In genomic region chr14:34741840-34742239, GRCh38 we compare ENCODE assay signal across 22 cellular contexts. TPM values are rescaled to one million over a fixed set of nuclear protein-coding genes. Genes with fewer than 3 reads are reported as not detected.
DNase-seq lines count a peak whose midpoint lies in the region; ATAC-seq, FAIRE-seq and TF ChIP-seq lines count a peak whose summit lies in the region.
"Had no signal": no experiment of that assay in that cellular context is flagged by ENCODE, and none has a peak within 500 bp of the region (broad histone marks: within the 10 kb centered on the region; RNA-seq: fewer than 3 reads in every experiment).

No MANE protein-coding gene starts in this region.

- no peak overlapping the region for H3K14ac ChIP-seq in mesenchymal stem cell (ENCODE audit: low read length in 2 of 2)

- H3K4ac ChIP-seq in mesenchymal stem cell (ENCODE audit: low read depth in 1 of 2, low read length in 2 of 2): no peak overlapping the region

- H3K27me3 ChIP-seq in CD4-positive, alpha-beta T cell (ENCODE audit: control insufficient read depth, insufficient read depth, low read length): no peaks in the 10 kb centered on the region
- H3K27me3 ChIP-seq in Loucy (ENCODE audit: insufficient read depth, low read length, poor library complexity, severe bottlenecking) (no peaks in the 10 kb centered on the region), astrocyte (ENCODE audit: insufficient read depth, low read length) (no peaks in the 10 kb centered on the region), liver (ENCODE audit: control insufficient read depth in 4 of 4, insufficient read depth in 4 of 4, low read length in 3 of 4) (no peaks in the 10 kb centered on the region), mesenchymal stem cell (ENCODE audit: control insufficient read depth in 1 of 2, insufficient read depth in 1 of 2, low read length in 2 of 2) (no peaks in the 10 kb centered on the region), heart right ventricle (peaks cover 0 to 4% (median 0%) of the 10 kb centered on the region in 7 donors)
- H3K27me3 ChIP-seq: SJSA1 had no signal

- no peak overlapping the region for H2BK12ac ChIP-seq in mesenchymal stem cell (ENCODE audit: low read length in 2 of 2)

- DNase-seq in CD4-positive, alpha-beta T cell: no peak
- DNase-seq in astrocyte (ENCODE audit: low read depth) (no peak), mesenchymal stem cell (no peak), OCI-M2 (lab: John Stamatoyannopoulos, UW; ENCODE audit: unreplicated experiment) (no peak), heart right ventricle (no peak)
- DNase-seq: activated gamma-delta T cell treated with Interleukin-2 at 50 U/mL for 16 hours, C1 segment of cervical spinal cord, GM23248, NCI-H1105, NCI-H2029, NCI-H526 treated with DMSO at 0.1 percent for 48 hours had no signal

- no peaks in the 10 kb centered on the region for H3K79me1 ChIP-seq in mesenchymal stem cell (replicated peaks; ENCODE audit: low read length, poor library complexity, severe bottlenecking)

- CTCF ChIA-PET in CD4-positive, alpha-beta T cell (lab: Charles Lee): no interaction called here

- no peak overlapping the region for H3K4me3 ChIP-seq in Loucy (ENCODE audit: low read length, poor library complexity, severe bottlenecking)
- no peak overlapping the region for H3K4me3 ChIP-seq in astrocyte (ENCODE audit: insufficient read depth, low read depth, low read length)
- H3K4me3 ChIP-seq in liver (ENCODE audit: low read depth in 1 of 3, low read length in 3 of 3): no peak overlapping the region
- H3K4me3 ChIP-seq in mesenchymal stem cell (ENCODE audit: insufficient read depth in 1 of 2, low read depth in 1 of 2, low read length in 2 of 2): no peak overlapping the region
- no peak overlapping the region for H3K4me3 ChIP-seq in heart right ventricle
- H3K4me3 ChIP-seq: GM23248, SJSA1 had no signal

- no peak overlapping the region for H3K18ac ChIP-seq in mesenchymal stem cell (ENCODE audit: low read depth in 1 of 2, low read length in 2 of 2)

- no peak overlapping the region for H3K27ac ChIP-seq in CD4-positive, alpha-beta T cell (ENCODE audit: low read depth, low read length)
- H3K27ac ChIP-seq in astrocyte (ENCODE audit: low read depth, low read length) (no peak overlapping the region), liver (ENCODE audit: low read depth in 1 of 2, low read length in 2 of 2) (no peak overlapping the region), mesenchymal stem cell (ENCODE audit: low read length, poor library complexity, severe bottlenecking) (no peak overlapping the region), heart right ventricle (no peak overlapping the region)
- H3K27ac ChIP-seq: GM23248, parathyroid adenoma, SJSA1 had no signal

- H2BK15ac ChIP-seq in mesenchymal stem cell (ENCODE audit: low read depth, poor library complexity, severe bottlenecking): no peak overlapping the region

- no peak overlapping the region for H3K4me3 Mint-ChIP-seq in CD4-positive, alpha-beta T cell
- no peak overlapping the region for H3K4me3 Mint-ChIP-seq in astrocyte (ENCODE audit: unreplicated experiment)
- H3K4me3 Mint-ChIP-seq: type B pancreatic cell had no signal

- TF ChIP-seq CTCF in CD4-positive, alpha-beta T cell (IDR thresholded peaks at IDR 0.05): no peak
- TF ChIP-seq CTCF in Loucy (conservative IDR thresholded peaks at IDR 0.05; ENCODE audit: low read length): no peak
- TF ChIP-seq CTCF in astrocyte (IDR thresholded peaks at IDR 0.05; ENCODE audit: insufficient read depth, low read depth, low read length): no peak
- no peak for TF ChIP-seq CTCF in liver (IDR thresholded peaks at IDR 0.05; ENCODE audit: low read depth, low read length, missing input control)
- TF ChIP-seq CTCF in heart right ventricle (IDR thresholded peaks at IDR 0.05): no peak

- peaks cover 10% of the 10 kb centered on the region for H3K4me1 ChIP-seq in Loucy (ENCODE audit: insufficient read depth, low read length, poor library complexity, severe bottlenecking)
- H3K4me1 ChIP-seq in astrocyte (ENCODE audit: insufficient read depth, low read length): no peaks in the 10 kb centered on the region
- peaks cover 4 to 13% (median 7%) of the 10 kb centered on the region in 4 donors for H3K4me1 ChIP-seq in liver (ENCODE audit: control insufficient read depth in 4 of 4, insufficient read depth in 4 of 4, low read length in 3 of 4)
- no peaks in the 10 kb centered on the region for H3K4me1 ChIP-seq in mesenchymal stem cell (ENCODE audit: control insufficient read depth, insufficient read depth, low read depth, low read length)
- peaks cover 0 to 11% (median 0%) of the 10 kb centered on the region in 9 donors for H3K4me1 ChIP-seq in heart right ventricle
- H3K4me1 ChIP-seq: parathyroid adenoma, SJSA1 had no signal

- H4K20me1 ChIP-seq in Loucy (ENCODE audit: insufficient read depth, low read length, poor library complexity, severe bottlenecking): no peaks in the 10 kb centered on the region
- no peaks in the 10 kb centered on the region for H4K20me1 ChIP-seq in astrocyte (ENCODE audit: insufficient read depth, low read length)

- no peak overlapping the region for H4K91ac ChIP-seq in mesenchymal stem cell (ENCODE audit: low read length)

- H3K79me2 ChIP-seq in Loucy (ENCODE audit: insufficient read depth, low read length) (no peaks in the 10 kb centered on the region), astrocyte (ENCODE audit: insufficient read depth, low read length) (no peaks in the 10 kb centered on the region)
- H3K79me2 ChIP-seq: parathyroid adenoma had no signal

- peak overlapping the region; percentile 21 for H3K4me2 ChIP-seq in Loucy (ENCODE audit: low read depth, low read length, poor library complexity, severe bottlenecking)
- no peak overlapping the region for H3K4me2 ChIP-seq in astrocyte (ENCODE audit: low read length)
- no peak overlapping the region for H3K4me2 ChIP-seq in mesenchymal stem cell (ENCODE audit: low read length, poor library complexity, severe bottlenecking)

- 71% methylated on average over 1 of the region's 1 CpG for WGBS in liver
- WGBS in mesenchymal stem cell: 100% methylated on average over 1 of the region's 1 CpG
- 78 to 92% methylated on average over 1 of the region's 1 CpG for WGBS in heart right ventricle, 2 donors

- peak overlapping the region; percentile 9 for H3K27ac Mint-ChIP-seq in CD4-positive, alpha-beta T cell
- peak overlapping the region; percentile 14 for H3K27ac Mint-ChIP-seq in astrocyte (ENCODE audit: unreplicated experiment)
- H3K27ac Mint-ChIP-seq: type B pancreatic cell had no signal

- no peak for TF ChIP-seq RAD21 in liver (IDR thresholded peaks at IDR 0.05)

- no peak overlapping the region for H2AK5ac ChIP-seq in mesenchymal stem cell (ENCODE audit: low read length, severe bottlenecking)

- FAIRE-seq in astrocyte (lab: Jason Lieb, UNC): no peak
- FAIRE-seq: D721Med, keratinocyte, RCC 7860, TTC549 had no signal

- ATAC-seq in CD4-positive, alpha-beta T cell (ENCODE audit: poor library complexity): peak; percentile 32
- ATAC-seq in HG02571 (IDR thresholded peaks at IDR 0.05; ENCODE audit: unreplicated experiment): no peak
- ATAC-seq in heart right ventricle: no peak
- ATAC-seq: activated CD4-positive, CD25-positive, alpha-beta regulatory T cell treated with anti-CD3 and anti-CD28 coated beads, Interleukin-2, amount 50 U/mL, for 24 hours had no signal

- POLR2A ChIA-PET in CD4-positive, alpha-beta T cell (lab: Charles Lee): interaction anchor here (1.3 kb wide), 1 partner anchor 133 kb away, joined by 7 read pairs; the partner anchor contains the start of gene BAZ1A

- intact Hi-C loops in CD4-positive, alpha-beta T cell (cut with DNase I, micrococcal nuclease): no loop called here
- intact Hi-C loops in heart right ventricle (cut with DNase I): no loop called here

- H3K9me3 ChIP-seq in CD4-positive, alpha-beta T cell (ENCODE audit: control insufficient read depth, low read length): no peaks in the 10 kb centered on the region
- no peaks in the 10 kb centered on the region for H3K9me3 ChIP-seq in Loucy (ENCODE audit: insufficient read depth, low read depth, low read length)
- no peaks in the 10 kb centered on the region for H3K9me3 ChIP-seq in astrocyte (ENCODE audit: insufficient read depth, low read depth, low read length)
- H3K9me3 ChIP-seq in liver (ENCODE audit: control insufficient read depth in 4 of 4, low read length in 3 of 4): no peaks in the 10 kb centered on the region
- no peaks in the 10 kb centered on the region for H3K9me3 ChIP-seq in mesenchymal stem cell (ENCODE audit: control insufficient read depth, low read length)
- H3K9me3 ChIP-seq in heart right ventricle: peaks cover 0 to 7% (median 0%) of the 10 kb centered on the region in 11 donors
- H3K9me3 ChIP-seq: SJSA1 had no signal

- no peaks in the 10 kb centered on the region for H3K27me3 Mint-ChIP-seq in CD4-positive, alpha-beta T cell
- no peaks in the 10 kb centered on the region for H3K27me3 Mint-ChIP-seq in astrocyte (ENCODE audit: low read depth, unreplicated experiment)
- H3K27me3 Mint-ChIP-seq: type B pancreatic cell had no signal

- no peaks in the 10 kb centered on the region for H3K9me2 ChIP-seq in Loucy (replicated peaks; ENCODE audit: low read depth, low read length)

- no peak overlapping the region for H4K8ac ChIP-seq in mesenchymal stem cell (ENCODE audit: low read length)

- H3K36me3 Mint-ChIP-seq in CD4-positive, alpha-beta T cell (ENCODE audit: low read depth): no peaks in the 10 kb centered on the region
- no peaks in the 10 kb centered on the region for H3K36me3 Mint-ChIP-seq in astrocyte (ENCODE audit: low read depth, unreplicated experiment)
- H3K36me3 Mint-ChIP-seq: type B pancreatic cell had no signal

- H3K9me3 Mint-ChIP-seq in CD4-positive, alpha-beta T cell: no peaks in the 10 kb centered on the region
- H3K9me3 Mint-ChIP-seq in astrocyte (ENCODE audit: unreplicated experiment): peaks cover 2% of the 10 kb centered on the region

- peaks cover 16% of the 10 kb centered on the region for H3K4me1 Mint-ChIP-seq in CD4-positive, alpha-beta T cell (ENCODE audit: low read depth)
- H3K4me1 Mint-ChIP-seq in astrocyte (ENCODE audit: low read depth, unreplicated experiment): peaks cover 16% of the 10 kb centered on the region

- no peak overlapping the region for H2BK120ac ChIP-seq in mesenchymal stem cell (ENCODE audit: low read depth, low read length)

- no peak overlapping the region for H3K23ac ChIP-seq in mesenchymal stem cell (ENCODE audit: low read length in 2 of 2)

- H2AFZ ChIP-seq in Loucy (ENCODE audit: low read length) (no peak overlapping the region), astrocyte (ENCODE audit: low read depth, low read length) (no peak overlapping the region), mesenchymal stem cell (ENCODE audit: low read depth, low read length) (no peak overlapping the region)
- H2AFZ ChIP-seq: GM23248, parathyroid adenoma had no signal

- H3F3A ChIP-seq in Loucy (ENCODE audit: low read depth): no peaks in the 10 kb centered on the region

- no peak overlapping the region for H2BK5ac ChIP-seq in mesenchymal stem cell (ENCODE audit: low read depth, low read length, poor library complexity, severe bottlenecking)

- no peaks in the 10 kb centered on the region for H3K36me3 ChIP-seq in Loucy (ENCODE audit: insufficient read depth, low read length)
- no peaks in the 10 kb centered on the region for H3K36me3 ChIP-seq in astrocyte (ENCODE audit: insufficient read depth, low read length)
- H3K36me3 ChIP-seq in liver (ENCODE audit: control insufficient read depth in 4 of 4, insufficient read depth in 3 of 4, low read depth in 1 of 4, low read length in 3 of 4): no peaks in the 10 kb centered on the region
- H3K36me3 ChIP-seq in mesenchymal stem cell (ENCODE audit: control insufficient read depth in 1 of 2, insufficient read depth in 2 of 2, low read depth in 1 of 2, low read length in 2 of 2): no peaks in the 10 kb centered on the region
- no peaks in the 10 kb centered on the region for H3K36me3 ChIP-seq in heart right ventricle
- H3K36me3 ChIP-seq: SJSA1 had no signal

- H3K9ac ChIP-seq in Loucy (ENCODE audit: low read depth, low read length, poor library complexity, severe bottlenecking) (no peak overlapping the region), astrocyte (ENCODE audit: low read length) (no peak overlapping the region), liver (ENCODE audit: low read depth in 1 of 2, low read length in 2 of 2) (no peak overlapping the region), mesenchymal stem cell (ENCODE audit: low read length) (no peak overlapping the region)
- H3K9ac ChIP-seq: GM23248, parathyroid adenoma had no signal

RNA-seq across cellular contexts. Expression of gene CFL2, which starts 27.4 kb away (rescaled TPM):
- total RNA-seq in CD4-positive, alpha-beta T cell: 10 to 100 TPM; 36.4 to 37.9 TPM
- total RNA-seq in astrocyte: 103 and 110 TPM in 2 replicates
- total RNA-seq in liver: 10 to 100 TPM; 37.2 to 70.2 TPM
- polyA plus RNA-seq in liver: 10 to 100 TPM; 55.1 to 76.1 TPM
- polyA plus RNA-seq in mesenchymal stem cell (2013, experiment 1 of 2): 111 TPM
- polyA plus RNA-seq in mesenchymal stem cell (2013, experiment 2 of 2): 121 TPM
- 100 to 1,000 TPM; 345 to 918 (median 571) TPM for total RNA-seq in heart right ventricle
- polyA plus RNA-seq in heart right ventricle: 100 to 1,000 TPM; 154 to 542 TPM
